Comparison of ENCODE assay signal across 8 cellular contexts in the genomic region with DNA sequence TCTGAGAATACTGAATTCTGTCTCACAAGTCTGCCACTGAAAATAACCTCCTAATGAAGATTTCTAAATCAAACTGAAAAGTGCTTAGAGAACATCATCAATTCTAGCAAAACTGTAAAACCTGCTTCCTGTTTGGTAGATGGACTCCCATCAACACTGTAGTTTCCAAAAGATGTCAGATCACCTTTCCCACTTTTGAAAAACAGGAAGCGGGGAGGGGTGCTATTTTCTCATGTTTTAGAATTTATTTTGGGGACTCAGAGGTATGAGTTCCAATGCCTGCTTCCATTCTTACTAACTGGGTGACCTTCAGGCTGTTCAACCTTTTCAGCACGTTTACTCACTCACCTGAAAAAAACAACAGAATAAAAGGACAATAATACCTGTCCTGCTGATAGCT. TPM values are rescaled to one million over a fixed set of nuclear protein-coding genes. Genes with fewer than 3 reads are reported as not detected.
DNase-seq lines count a peak whose midpoint lies in the region; ATAC-seq and TF ChIP-seq lines count a peak whose summit lies in the region.
"Had no signal": no experiment of that assay in that cellular context is flagged by ENCODE, and none has a peak within 500 bp of the region (broad histone marks: within the 10 kb centered on the region; RNA-seq: fewer than 3 reads in every experiment).

No MANE protein-coding gene starts in this region.

- H3K9me3 Mint-ChIP-seq in GM23338, result no peaks in the 10 kb centered on the region
- no peaks in the 10 kb centered on the region for H3K9me3 Mint-ChIP-seq in T-cell

- H3K4me3 ChIP-seq in GM23338 (peak overlapping the region; percentile 90), foreskin fibroblast (ENCODE audit: low read depth in 1 of 2, low read length in 2 of 2) (peak overlapping the region; percentile 76 to 87), skin epidermis (peak overlapping the region; percentile 72 to 92 (median 82))

- H3K4me1 Mint-ChIP-seq in GM23338, result peaks cover 27% of the 10 kb centered on the region
- peaks cover 60 to 66% (median 60%) of the 10 kb centered on the region in 3 donors for H3K4me1 Mint-ChIP-seq in T-cell

- H3F3A ChIP-seq in GM23338 (replicated peaks; ENCODE audit: low read depth), result 0 out of 2 replicates have a peak, but pooled peaks cover 5% of the 10 kb centered on the region

- peaks cover 43% of the 10 kb centered on the region for H4K20me1 ChIP-seq in GM23338 (replicated peaks; ENCODE audit: insufficient read depth)

- H3K36me3 Mint-ChIP-seq in GM23338 (ENCODE audit: low read depth) (peaks cover 68% of the 10 kb centered on the region), T-cell (peaks cover 54% of the 10 kb centered on the region)

- H3K27ac ChIP-seq in GM23338 (ENCODE audit: low read depth), result no peak overlapping the region
- peak overlapping the region in 6 of 21 experiments; percentile 17 to 97 (median 92) for H3K27ac ChIP-seq in skin epidermis

- no peaks in the 10 kb centered on the region for H3K9me2 ChIP-seq in GM23338 (ENCODE audit: insufficient read depth)

- no peak overlapping the region for H2AFZ ChIP-seq in GM23338

- peaks cover 46% of the 10 kb centered on the region for H3K36me3 ChIP-seq in GM23338 (ENCODE audit: insufficient read depth)

- H3K27me3 Mint-ChIP-seq in GM23338 (ENCODE audit: insufficient read depth, low read depth, poor library complexity), result peaks cover 28% of the 10 kb centered on the region
- H3K27me3 Mint-ChIP-seq in T-cell, result no peaks in the 10 kb centered on the region

- H3K4me1 ChIP-seq in GM23338 (ENCODE audit: insufficient read depth), result peaks cover 28% of the 10 kb centered on the region

- DNase-seq in GM23338 (ENCODE audit: low spot score) (no peak), T-cell (no peak), foreskin fibroblast (no peak), mesenteric fat pad (ENCODE audit: low spot score) (no peak)
- DNase-seq: H7 had no signal

- peaks cover 50% of the 10 kb centered on the region for H3K79me2 ChIP-seq in GM23338 (replicated peaks; ENCODE audit: insufficient read depth)

- TF ChIP-seq CTCF in GM23338 (conservative IDR thresholded peaks at IDR 0.05; ENCODE audit: low read depth in 2 of 2) (no peak), foreskin fibroblast (IDR thresholded peaks at IDR 0.05; ENCODE audit: low read depth, low read length) (no peak)

- H3K27ac Mint-ChIP-seq in GM23338 (no peak overlapping the region), T-cell (peak overlapping the region; percentile 94 to 96)

- ATAC-seq in GM23338, result no peak
- no peak for ATAC-seq in T-cell (replicated peaks in 1 of 4)
- no peak for ATAC-seq in HG02870 (IDR thresholded peaks at IDR 0.05; ENCODE audit: unreplicated experiment)
- no peak for ATAC-seq in GM19035 (IDR thresholded peaks at IDR 0.05; ENCODE audit: unreplicated experiment)

- H3K4me3 Mint-ChIP-seq in GM23338 (peak overlapping the region; percentile 93), T-cell (peak overlapping the region; percentile 91 to 95 (median 94))

- POLR2A ChIA-PET in T-cell (lab: Charles Lee), result interaction anchor here (0.5 to 2.2 kb wide), 4 partner anchors 11 to 59 kb away, joined by 3 to 31 read pairs (median 5); partner anchors contain the start of gene PRELID3B (in 1 of the 2)

- CTCF ChIA-PET in T-cell (lab: Charles Lee), result interaction anchor here (0.6 to 1.7 kb wide), 4 partner anchors 49 to 383 kb away, joined by 3 to 14 read pairs (median 6); no protein-coding TSS in a partner anchor

- H3K4me2 ChIP-seq in GM23338, result peak overlapping the region; percentile 88

- H3K27me3 ChIP-seq in GM23338 (ENCODE audit: insufficient read depth), result 0 out of 2 replicates have a peak, but pooled peaks cover 4% of the 10 kb centered on the region

TF ChIP-seq in GM23338, 12 proteins besides CTCF, POLR2A, EP300 and RAD21 (continues in another document):
- no peak for TF ChIP-seq POLR2AphosphoS5 (IDR thresholded peaks at IDR 0.05; ENCODE audit: low read depth)
- TF ChIP-seq ZNF114 (CRISPR knock-in tag; IDR thresholded peaks at IDR 0.05), result no peak
- no peak for TF ChIP-seq ETS1 (IDR thresholded peaks at IDR 0.05)
- TF ChIP-seq ZNF331 (CRISPR knock-in tag; IDR thresholded peaks at IDR 0.05; ENCODE audit: low read depth), result no peak
- no peak for TF ChIP-seq EZH2 (IDR thresholded peaks at IDR 0.05; ENCODE audit: low read depth, unreplicated experiment)
- no peak for TF ChIP-seq EZH2phosphoT487 (IDR thresholded peaks at IDR 0.05; ENCODE audit: unreplicated experiment)
- TF ChIP-seq NANOG (IDR thresholded peaks at IDR 0.05; ENCODE audit: borderline replicate concordance), result no peak
- TF ChIP-seq CREB1 (CRISPR knock-in tag; IDR thresholded peaks at IDR 0.05; ENCODE audit: low read depth), result no peak
- TF ChIP-seq REST (IDR thresholded peaks at IDR 0.05; ENCODE audit: unreplicated experiment), result no peak

RNA-seq across cellular contexts. Expression of gene ATP5F1E, which starts 1.2 kb away (rescaled TPM):
- 8.5 and 12.9 TPM in 2 replicates for total RNA-seq in GM23338 (2014; rRNA removed; shearing (Covaris generic))
- polyA plus RNA-seq in GM23338 (2016; fragmentation: Nextera tagmentation; extraction: Ambion mirVana), result 211 and 233 TPM in 2 replicates
- total RNA-seq in T-cell, result 100 to 1,000 TPM in 1 of 5 donors, 10 to 100 TPM in 4; 50.6 to 105 (median 62.4) TPM
- total RNA-seq in mesenteric fat pad, result 71.3 TPM

RNA-seq across cellular contexts. Expression of gene PRELID3B, which starts 11.7 kb away (rescaled TPM):
- total RNA-seq in GM23338 (2014; rRNA removed; shearing (Covaris generic)), result 43.6 and 47.4 TPM in 2 replicates
- 33.4 and 42.7 TPM in 2 replicates for polyA plus RNA-seq in GM23338 (2016; fragmentation: Nextera tagmentation; extraction: Ambion mirVana)
- total RNA-seq in T-cell (10 to 100 TPM; 41.4 to 49.0 (median 43.6) TPM), mesenteric fat pad (56.8 TPM)

RNA-seq across cellular contexts. Expression of gene TUBB1, which starts 11.7 kb away (rescaled TPM):
- not detected in 2 replicates for total RNA-seq in GM23338 (2014; rRNA removed; shearing (Covaris generic))
- polyA plus RNA-seq in GM23338 (2016; fragmentation: Nextera tagmentation; extraction: Ambion mirVana), result not detected in 2 replicates
- 1 to 10 TPM in 1 of 5 donors, under 1 TPM in 1, not detected in 3; 0.56 to 5.0 TPM for total RNA-seq in T-cell
- 0.51 TPM for total RNA-seq in mesenteric fat pad
- total RNA-seq: H7 had no signal

RNA-seq across cellular contexts. Expression of gene CTSZ, which starts 23.9 kb away (rescaled TPM):
- total RNA-seq in GM23338 (2014; rRNA removed; shearing (Covaris generic)), result 41.4 and 47.7 TPM in 2 replicates
- 0.58 and 0.63 TPM in 2 replicates for polyA plus RNA-seq in GM23338 (2016; fragmentation: Nextera tagmentation; extraction: Ambion mirVana)
- total RNA-seq in T-cell (10 to 100 TPM; 16.8 to 37.1 (median 26.1) TPM), mesenteric fat pad (277 TPM)

RNA-seq across cellular contexts. Expression of gene NELFCD, which starts 49.9 kb away (rescaled TPM):
- total RNA-seq in GM23338 (2014; rRNA removed; shearing (Covaris generic)), result 67.0 and 75.8 TPM in 2 replicates
- 52.1 and 52.9 TPM in 2 replicates for polyA plus RNA-seq in GM23338 (2016; fragmentation: Nextera tagmentation; extraction: Ambion mirVana)
- total RNA-seq in T-cell (10 to 100 TPM; 72.6 to 95.4 (median 90.4) TPM), mesenteric fat pad (43.9 TPM)
